18 cellular contexts compared by ENCODE assay signal in the genomic region with DNA sequence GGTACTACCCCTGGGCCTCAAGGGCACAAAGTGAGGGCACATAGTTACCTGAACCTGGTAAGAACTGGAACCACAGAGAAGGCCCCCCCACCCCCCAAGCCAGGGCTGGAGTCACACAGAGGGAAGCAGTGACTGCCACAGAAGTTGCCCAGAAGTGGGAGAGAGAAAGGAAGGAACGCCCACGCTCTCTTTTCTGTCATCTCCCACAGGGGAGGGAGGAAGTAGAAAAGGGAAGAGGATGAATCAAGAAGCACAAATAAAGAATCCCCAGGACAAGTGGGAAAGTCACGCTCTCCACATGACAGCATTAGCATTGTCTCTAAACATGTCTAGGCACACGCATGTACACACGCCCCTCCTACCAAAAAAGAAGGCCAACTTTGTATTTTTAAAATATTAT.
A peak's percentile ranks its signal among the peaks of the same experiment; 100 is the strongest.
DNase-seq lines count a peak whose midpoint lies in the region; ATAC-seq and TF ChIP-seq lines count a peak whose summit lies in the region.
"Had no signal": no experiment of that assay in that cellular context is flagged by ENCODE, and none has a peak within 500 bp of the region (broad histone marks: within the 10 kb centered on the region; RNA-seq: fewer than 3 reads in every experiment).

No MANE protein-coding gene starts in this region.

- no peaks in the 10 kb centered on the region for H3K36me3 Mint-ChIP-seq in stimulated activated naive B cell treated with anti-CD40 and anti-IgM and Interleukin-4, amounts not matched to agents 10 μg/mL and 1 μg/mL and 100 μg/mL, for 72 hours
- H3K36me3 Mint-ChIP-seq in endothelial cell (ENCODE audit: low read depth, unreplicated experiment): peaks cover 6% of the 10 kb centered on the region

- no peak for ATAC-seq in stimulated activated naive B cell treated with anti-CD40 and anti-IgM and Interleukin-4, amounts not matched to agents 10 μg/mL and 1 μg/mL and 100 μg/mL, for 72 hours (replicated peaks)
- ATAC-seq in HG02870 (IDR thresholded peaks at IDR 0.05; ENCODE audit: unreplicated experiment) (no peak), HG02852 (IDR thresholded peaks at IDR 0.05; ENCODE audit: unreplicated experiment) (no peak), HG03280 (IDR thresholded peaks at IDR 0.05; ENCODE audit: unreplicated experiment) (no peak)
- ATAC-seq: activated CD4-positive, alpha-beta T cell treated with anti-CD3 and anti-CD28 coated beads for 36 hours; Panc1; T-helper 17 cell had no signal

- 67 to 83% (median 75%) methylated on average over 5 of the region's 5 CpGs for WGBS in adrenal gland, 4 donors

- no peaks in the 10 kb centered on the region for H3K27me3 ChIP-seq in adrenal gland
- H3K27me3 ChIP-seq: BE2C, pancreas, uterus had no signal

- DNase-seq in Kasumi-1 (lab: John Stamatoyannopoulos, UW) (peak; percentile 56 to 68), adrenal gland (peak in 5 of 7 donors; percentile 23 to 55 (median 26)), hippocampal formation (lab: John Stamatoyannopoulos, UW) (peak; percentile 24 to 47), endothelial cell (ENCODE audit: low spot score) (no peak)
- DNase-seq in stimulated activated naive B cell treated with anti-CD40 and anti-IgM and Interleukin-4, amounts not matched to agents 10 μg/mL and 1 μg/mL and 100 μg/mL, for 72 hours: no peak
- DNase-seq: activated CD4-positive, alpha-beta T cell treated with anti-CD3 and anti-CD28 coated beads for 36 hours; activated T-cell treated with anti-CD3 and anti-CD28 coated beads, Interleukin-2, amount 50 U/mL, for 1 hour; BE2C; DMS79; NCI-H1048; NCI-H345; T-helper 17 cell had no signal

- peaks cover 0 to 5% of the 10 kb centered on the region in 2 donors for H3K4me1 Mint-ChIP-seq in stimulated activated naive B cell treated with anti-CD40 and anti-IgM and Interleukin-4, amounts not matched to agents 10 μg/mL and 1 μg/mL and 100 μg/mL, for 72 hours
- H3K4me1 Mint-ChIP-seq in endothelial cell (ENCODE audit: unreplicated experiment): peaks cover 27% of the 10 kb centered on the region
- H3K4me1 Mint-ChIP-seq: activated CD4-positive, alpha-beta T cell treated with anti-CD3 and anti-CD28 coated beads for 36 hours; T-helper 17 cell had no signal

- peaks cover 3% of the 10 kb centered on the region in 2 donors for H3K9me3 Mint-ChIP-seq in stimulated activated naive B cell treated with anti-CD40 and anti-IgM and Interleukin-4, amounts not matched to agents 10 μg/mL and 1 μg/mL and 100 μg/mL, for 72 hours
- no peaks in the 10 kb centered on the region for H3K9me3 Mint-ChIP-seq in endothelial cell (ENCODE audit: unreplicated experiment)

- H3K36me3 ChIP-seq in adrenal gland (replicated peaks in 1 of 2): no peaks in the 10 kb centered on the region
- H3K36me3 ChIP-seq: BE2C, pancreas, uterus had no signal

- intact Hi-C loops in adrenal gland (cut with DNase I): no loop called here

- peak overlapping the region; percentile 5 for H3K27ac Mint-ChIP-seq in stimulated activated naive B cell treated with anti-CD40 and anti-IgM and Interleukin-4, amounts not matched to agents 10 μg/mL and 1 μg/mL and 100 μg/mL, for 72 hours
- no peak overlapping the region for H3K27ac Mint-ChIP-seq in endothelial cell (ENCODE audit: unreplicated experiment)
- H3K27ac Mint-ChIP-seq: activated CD4-positive, alpha-beta T cell treated with anti-CD3 and anti-CD28 coated beads for 36 hours; T-helper 17 cell had no signal

- H3K4me3 ChIP-seq in adrenal gland: no peak overlapping the region
- H3K4me3 ChIP-seq: pancreas, uterus had no signal

- peaks cover 0 to 4% of the 10 kb centered on the region in 2 donors for H3K27me3 Mint-ChIP-seq in stimulated activated naive B cell treated with anti-CD40 and anti-IgM and Interleukin-4, amounts not matched to agents 10 μg/mL and 1 μg/mL and 100 μg/mL, for 72 hours
- peaks cover 2% of the 10 kb centered on the region for H3K27me3 Mint-ChIP-seq in endothelial cell (ENCODE audit: unreplicated experiment)

- peaks cover 0 to 9% of the 10 kb centered on the region in 2 donors for H3K4me1 ChIP-seq in adrenal gland (replicated peaks in 1 of 2)
- H3K4me1 ChIP-seq: pancreas, uterus had no signal

- no peaks in the 10 kb centered on the region for H3K9me3 ChIP-seq in adrenal gland (replicated peaks in 1 of 3)
- H3K9me3 ChIP-seq: BE2C, pancreas, uterus had no signal

- H3K27ac ChIP-seq in adrenal gland: peak overlapping the region in 2 of 5 donors; percentile 37 to 68
- H3K27ac ChIP-seq: uterus had no signal

- TF ChIP-seq CTCF in adrenal gland (IDR thresholded peaks at IDR 0.05) (no peak), endothelial cell (IDR thresholded peaks at IDR 0.05; ENCODE audit: unreplicated experiment) (no peak)

- H3K4me3 Mint-ChIP-seq in stimulated activated naive B cell treated with anti-CD40 and anti-IgM and Interleukin-4, amounts not matched to agents 10 μg/mL and 1 μg/mL and 100 μg/mL, for 72 hours: no peak overlapping the region
- no peak overlapping the region for H3K4me3 Mint-ChIP-seq in endothelial cell (ENCODE audit: unreplicated experiment)
- H3K4me3 Mint-ChIP-seq: activated CD4-positive, alpha-beta T cell treated with anti-CD3 and anti-CD28 coated beads for 36 hours; T-helper 17 cell had no signal

- no peak for TF ChIP-seq POLR2A in adrenal gland (IDR thresholded peaks at IDR 0.05)

Comparison
In these comparisons a context has a peak if more than half of its experiments do, and no peak if none do; other contexts are left out.
1. DNase-seq: peak in Kasumi-1 (2 of 2), adrenal gland (5 of 7) and hippocampal formation (2 of 2); none in stimulated activated naive B cell treated with anti-CD40 and anti-IgM and Interleukin-4, amounts not matched to agents 10 μg/mL and 1 μg/mL and 100 μg/mL, for 72 hours (single experiment) and endothelial cell (single experiment).